Comparison of ENCODE assay signal across 8 cellular contexts in genomic region chr11:16612801-16613400, GRCh38.
DNase-seq lines count a peak whose midpoint lies in the region; ATAC-seq, FAIRE-seq and TF ChIP-seq lines count a peak whose summit lies in the region.

No MANE protein-coding gene starts in this region.

- H4K20me1 ChIP-seq in astrocyte (ENCODE audit: insufficient read depth, low read length), result no peaks in the 10 kb centered on the region

- H3K27me3 ChIP-seq in astrocyte (ENCODE audit: insufficient read depth, low read length), result peaks cover 52% of the 10 kb centered on the region
- peaks cover 41% of the 10 kb centered on the region for H3K27me3 ChIP-seq in kidney epithelial cell (ENCODE audit: control insufficient read depth, insufficient read depth, low read length)
- H3K27me3 ChIP-seq in tibial artery, result peaks cover 0 to 3% of the 10 kb centered on the region in 2 donors

- H3K27ac ChIP-seq in astrocyte (ENCODE audit: low read depth, low read length) (no peak overlapping the region), tibial artery (peak overlapping the region; percentile 75 to 78)

- no peaks in the 10 kb centered on the region for H3K36me3 ChIP-seq in astrocyte (ENCODE audit: insufficient read depth, low read length)
- H3K36me3 ChIP-seq in kidney epithelial cell (ENCODE audit: control insufficient read depth, insufficient read depth, low read length), result no peaks in the 10 kb centered on the region
- H3K36me3 ChIP-seq in tibial artery, result no peaks in the 10 kb centered on the region

- H3K4me3 Mint-ChIP-seq in activated T-cell treated with anti-CD3 and anti-CD28 coated beads, Interleukin-2, amount 50 U/mL, for 4 hours, result peak overlapping the region; percentile 71
- peak overlapping the region; percentile 89 for H3K4me3 Mint-ChIP-seq in astrocyte (ENCODE audit: unreplicated experiment)

- H3K36me3 Mint-ChIP-seq in activated T-cell treated with anti-CD3 and anti-CD28 coated beads, Interleukin-2, amount 50 U/mL, for 4 hours (ENCODE audit: insufficient read depth), result no peaks in the 10 kb centered on the region
- H3K36me3 Mint-ChIP-seq in astrocyte (ENCODE audit: low read depth, unreplicated experiment), result no peaks in the 10 kb centered on the region

- peak overlapping the region; percentile 63 for H3K4me3 ChIP-seq in astrocyte (ENCODE audit: insufficient read depth, low read depth, low read length)
- peak overlapping the region; percentile 33 for H3K4me3 ChIP-seq in kidney epithelial cell (ENCODE audit: low read depth, low read length)
- peak overlapping the region; percentile 59 to 78 for H3K4me3 ChIP-seq in tibial artery

- H3K4me1 ChIP-seq in astrocyte (ENCODE audit: insufficient read depth, low read length) (peaks cover 10% of the 10 kb centered on the region), tibial artery (peaks cover 0 to 19% (median 9%) of the 10 kb centered on the region in 4 donors)

- DNase-seq in activated T-cell treated with anti-CD3 and anti-CD28 coated beads, Interleukin-2, amount 50 U/mL, for 4 hours, result no peak
- DNase-seq in activated T-cell treated with anti-CD3 and anti-CD28 coated beads for 4 hours (no peak), astrocyte (ENCODE audit: low read depth) (no peak), kidney epithelial cell (ENCODE audit: low read depth) (no peak), tibial artery (no peak), NCI-H146 treated with DMSO at 0.1 percent for 48 hours (lab: John Stamatoyannopoulos, UW; ENCODE audit: unreplicated experiment) (no peak), AML-193 (lab: John Stamatoyannopoulos, UW) (no peak)
- DNase-seq in activated CD8-positive, alpha-beta memory T cell treated with anti-CD3 and anti-CD28 coated beads, Interleukin-2, amount 50 U/mL, for 4 hours, result no peak

- intact Hi-C loops in tibial artery (cut with DNase I; ENCODE audit: low total_unique reads), result loop anchor here (5.0 to 10.0 kb wide), 2 partner anchors 711 to 1498 kb away; partner anchors contain the start of gene INSC

- H3K4me2 ChIP-seq in astrocyte (ENCODE audit: low read length), result peak overlapping the region; percentile 95

- peaks cover 38% of the 10 kb centered on the region for H3K27me3 Mint-ChIP-seq in activated T-cell treated with anti-CD3 and anti-CD28 coated beads, Interleukin-2, amount 50 U/mL, for 4 hours (ENCODE audit: low read depth)
- H3K27me3 Mint-ChIP-seq in astrocyte (ENCODE audit: low read depth, unreplicated experiment), result peaks cover 28% of the 10 kb centered on the region

- peak in 1 of 2 donors; percentile 6 for ATAC-seq in activated T-cell treated with anti-CD3 and anti-CD28 coated beads, Interleukin-2, amount 50 U/mL, for 4 hours

- H3K79me2 ChIP-seq in astrocyte (ENCODE audit: insufficient read depth, low read length), result no peaks in the 10 kb centered on the region

- H3K27ac Mint-ChIP-seq in astrocyte (ENCODE audit: unreplicated experiment), result no peak overlapping the region

- peaks cover 19% of the 10 kb centered on the region for H3K4me1 Mint-ChIP-seq in activated T-cell treated with anti-CD3 and anti-CD28 coated beads, Interleukin-2, amount 50 U/mL, for 4 hours (ENCODE audit: low read depth)
- peaks cover 5% of the 10 kb centered on the region for H3K4me1 Mint-ChIP-seq in astrocyte (ENCODE audit: low read depth, unreplicated experiment)

- no peak overlapping the region for H3K9ac ChIP-seq in astrocyte (ENCODE audit: low read length)

- peak overlapping the region; percentile 88 for H2AFZ ChIP-seq in astrocyte (ENCODE audit: low read depth, low read length)

- no peaks in the 10 kb centered on the region for H3K9me3 Mint-ChIP-seq in activated T-cell treated with anti-CD3 and anti-CD28 coated beads, Interleukin-2, amount 50 U/mL, for 4 hours
- H3K9me3 Mint-ChIP-seq in astrocyte (ENCODE audit: unreplicated experiment), result no peaks in the 10 kb centered on the region

- TF ChIP-seq CTCF in astrocyte (IDR thresholded peaks at IDR 0.05; ENCODE audit: insufficient read depth, low read depth, low read length) (no peak), kidney epithelial cell (IDR thresholded peaks at IDR 0.05; ENCODE audit: insufficient read depth, low read length, poor library complexity, severe bottlenecking) (no peak), tibial artery (IDR thresholded peaks at IDR 0.05) (no peak)

- no peak for FAIRE-seq in astrocyte (lab: Jason Lieb, UNC)

- H3K9me3 ChIP-seq in astrocyte (ENCODE audit: insufficient read depth, low read depth, low read length), result no peaks in the 10 kb centered on the region
- H3K9me3 ChIP-seq in tibial artery, result no peaks in the 10 kb centered on the region
